30 cellular contexts compared by ENCODE assay signal in the genomic region with DNA sequence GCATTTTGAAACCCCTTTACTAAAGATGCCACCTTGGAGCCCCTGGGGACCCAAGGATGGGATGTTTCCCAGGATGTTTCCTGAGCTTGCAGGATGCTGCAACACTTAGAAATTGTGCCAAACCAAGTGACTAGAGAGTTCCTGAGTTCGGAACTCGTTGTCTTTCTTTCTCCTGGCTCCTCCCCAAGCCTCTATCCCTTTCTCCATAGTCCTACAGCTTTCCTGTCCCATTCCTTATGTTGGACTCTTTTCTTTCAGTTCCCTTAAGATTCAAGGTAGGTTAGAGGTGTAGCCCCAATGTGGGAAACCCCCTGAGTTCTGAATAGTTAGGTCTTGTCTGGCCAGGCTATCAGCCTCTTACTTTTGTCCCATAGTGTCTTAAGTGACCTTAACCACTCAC. TPM values are rescaled to one million over a fixed set of nuclear protein-coding genes. Genes with fewer than 3 reads are reported as not detected.
DNase-seq lines count a peak whose midpoint lies in the region; ATAC-seq and TF ChIP-seq lines count a peak whose summit lies in the region.
"Had no signal": no experiment of that assay in that cellular context is flagged by ENCODE, and none has a peak within 500 bp of the region (broad histone marks: within the 10 kb centered on the region; RNA-seq: fewer than 3 reads in every experiment).

No MANE protein-coding gene starts in this region.

- H3K4me3 Mint-ChIP-seq in T-helper 1 cell treated with Interleukin-12 subunit alpha and Interleukin-12 subunit beta and Interleukin-4 antibody, amounts not matched to agents 30 μg/mL and 1 μg/mL, for 36 hours = peak overlapping the region; percentile 76
- peak overlapping the region in 2 of 3 donors; percentile 21 to 68 for H3K4me3 Mint-ChIP-seq in T-cell
- peak overlapping the region; percentile 7 for H3K4me3 Mint-ChIP-seq in endothelial cell (ENCODE audit: unreplicated experiment)
- H3K4me3 Mint-ChIP-seq in neural progenitor cell = peak overlapping the region; percentile 87

- H2AK5ac ChIP-seq in mesenchymal stem cell (ENCODE audit: low read length, severe bottlenecking) = no peak overlapping the region

- no peak overlapping the region for H4K91ac ChIP-seq in mesenchymal stem cell (ENCODE audit: low read length)

- peaks cover 10% of the 10 kb centered on the region for H3K79me1 ChIP-seq in mesenchymal stem cell (replicated peaks; ENCODE audit: low read length, poor library complexity, severe bottlenecking)

- no peak overlapping the region for H3K4ac ChIP-seq in mesenchymal stem cell (ENCODE audit: low read depth in 1 of 2, low read length in 2 of 2)

- no peak for TF ChIP-seq CTCF in endothelial cell (IDR thresholded peaks at IDR 0.05; ENCODE audit: unreplicated experiment)
- no peak for TF ChIP-seq CTCF in neural progenitor cell (IDR thresholded peaks at IDR 0.05)

- ATAC-seq in T-cell (replicated peaks in 1 of 4) = no peak
- ATAC-seq: activated CD8-positive, alpha-beta memory T cell treated with anti-CD3 and anti-CD28 coated beads, Interleukin-2, amount 10 ng/mL, durations not matched to agents 7 days and 5 days; activated naive CD4-positive, alpha-beta T cell treated with anti-CD3 and anti-CD28 coated beads, Interleukin-2, amount 50 U/mL, for 72 hours; heart left ventricle had no signal

- H3K36me3 Mint-ChIP-seq in T-helper 1 cell treated with Interleukin-12 subunit alpha and Interleukin-12 subunit beta and Interleukin-4 antibody, amounts not matched to agents 30 μg/mL and 1 μg/mL, for 36 hours (ENCODE audit: low read depth) = peaks cover 8% of the 10 kb centered on the region
- H3K36me3 Mint-ChIP-seq in T-cell (no peaks in the 10 kb centered on the region), endothelial cell (ENCODE audit: low read depth, unreplicated experiment) (no peaks in the 10 kb centered on the region), neural progenitor cell (no peaks in the 10 kb centered on the region)

- H3K18ac ChIP-seq in mesenchymal stem cell (ENCODE audit: low read depth in 1 of 2, low read length in 2 of 2) = no peak overlapping the region

- H2AFZ ChIP-seq in neural progenitor cell (replicated peaks) (no peak overlapping the region), mesenchymal stem cell (ENCODE audit: low read depth, low read length) (no peak overlapping the region)

- H3K9ac ChIP-seq in neural progenitor cell (no peak overlapping the region), mesenchymal stem cell (ENCODE audit: low read length) (no peak overlapping the region)

- peaks cover 37% of the 10 kb centered on the region for H3F3A ChIP-seq in neural progenitor cell (ENCODE audit: low read depth)

- no peak overlapping the region for H2BK12ac ChIP-seq in mesenchymal stem cell (ENCODE audit: low read length in 2 of 2)

- CTCF ChIA-PET in T-cell (lab: Charles Lee) = no interaction called here

- H3K27ac Mint-ChIP-seq in T-helper 1 cell treated with Interleukin-12 subunit alpha and Interleukin-12 subunit beta and Interleukin-4 antibody, amounts not matched to agents 30 μg/mL and 1 μg/mL, for 36 hours = no peak overlapping the region
- no peak overlapping the region for H3K27ac Mint-ChIP-seq in T-cell
- H3K27ac Mint-ChIP-seq in endothelial cell (ENCODE audit: unreplicated experiment) = no peak overlapping the region
- no peak overlapping the region for H3K27ac Mint-ChIP-seq in neural progenitor cell
- H3K27ac Mint-ChIP-seq: activated CD8-positive, alpha-beta memory T cell treated with anti-CD3 and anti-CD28 coated beads, Interleukin-2, amount 10 ng/mL, durations not matched to agents 7 days and 5 days; activated naive CD4-positive, alpha-beta T cell treated with anti-CD3 and anti-CD28 coated beads, Interleukin-2, amount 50 U/mL, for 72 hours had no signal

- H3K9me3 ChIP-seq in neural progenitor cell (ENCODE audit: low read depth) = no peaks in the 10 kb centered on the region
- H3K9me3 ChIP-seq in mesenchymal stem cell (ENCODE audit: control insufficient read depth, low read length) = no peaks in the 10 kb centered on the region
- H3K9me3 ChIP-seq: heart left ventricle, tibial nerve had no signal

- H4K20me1 ChIP-seq in neural progenitor cell (ENCODE audit: low read depth) = peaks cover 46% of the 10 kb centered on the region

- peaks cover 24% of the 10 kb centered on the region for H3K27me3 ChIP-seq in neural progenitor cell
- H3K27me3 ChIP-seq in mesenchymal stem cell (ENCODE audit: control insufficient read depth in 1 of 2, insufficient read depth in 1 of 2, low read length in 2 of 2) = peaks cover 24 to 35% of the 10 kb centered on the region in 2 experiments

- POLR2A ChIA-PET in T-cell (lab: Charles Lee) = no interaction called here

- H2BK15ac ChIP-seq in mesenchymal stem cell (ENCODE audit: low read depth, poor library complexity, severe bottlenecking) = no peak overlapping the region

- H2BK120ac ChIP-seq in mesenchymal stem cell (ENCODE audit: low read depth, low read length) = no peak overlapping the region

- no peak overlapping the region for H3K27ac ChIP-seq in neural progenitor cell
- H3K27ac ChIP-seq in mesenchymal stem cell (ENCODE audit: low read length, poor library complexity, severe bottlenecking) = no peak overlapping the region
- H3K27ac ChIP-seq: coronary artery, heart left ventricle, RWPE1, SK-N-MC, skin epidermis, tibial nerve, WERI-Rb-1 had no signal

- no peak overlapping the region for H3K14ac ChIP-seq in mesenchymal stem cell (ENCODE audit: low read length in 2 of 2)

- no peak overlapping the region for H3K4me3 ChIP-seq in neural progenitor cell
- no peak overlapping the region for H3K4me3 ChIP-seq in mesenchymal stem cell (ENCODE audit: insufficient read depth in 1 of 2, low read depth in 1 of 2, low read length in 2 of 2)
- H3K4me3 ChIP-seq: coronary artery, heart left ventricle, lung, SK-N-MC, skin epidermis, tibial nerve had no signal

- peaks cover 34% of the 10 kb centered on the region for H3K4me1 ChIP-seq in neural progenitor cell
- H3K4me1 ChIP-seq in mesenchymal stem cell (ENCODE audit: control insufficient read depth, insufficient read depth, low read depth, low read length) = peaks cover 27% of the 10 kb centered on the region

- whole genome bisulfite sequencing in mesenchymal stem cell = no CpG with 5 or more reads among the region's 2 CpGs

- peaks cover 50% of the 10 kb centered on the region for H3K79me2 ChIP-seq in neural progenitor cell (ENCODE audit: low read depth)

- peaks cover 23% of the 10 kb centered on the region for H3K27me3 Mint-ChIP-seq in T-helper 1 cell treated with Interleukin-12 subunit alpha and Interleukin-12 subunit beta and Interleukin-4 antibody, amounts not matched to agents 30 μg/mL and 1 μg/mL, for 36 hours (ENCODE audit: low read depth)
- H3K27me3 Mint-ChIP-seq in T-cell (peaks cover 0 to 7% of the 10 kb centered on the region in 2 donors), endothelial cell (ENCODE audit: unreplicated experiment) (peaks cover 13% of the 10 kb centered on the region), neural progenitor cell (ENCODE audit: insufficient read depth, low read depth) (peaks cover 35% of the 10 kb centered on the region)

- DNase-seq in T-helper 1 cell (no peak), T-cell (no peak), endothelial cell (ENCODE audit: low spot score) (no peak), neural progenitor cell (ENCODE audit: low spot score) (no peak), mesenchymal stem cell (no peak), DMS79 (lab: John Stamatoyannopoulos, UW) (no peak), iPS-NIHi11 (ENCODE audit: low spot score) (no peak)
- DNase-seq: activated CD8-positive, alpha-beta memory T cell treated with anti-CD3 and anti-CD28 coated beads, Interleukin-2, amount 10 ng/mL, durations not matched to agents 7 days and 5 days; aorta; effector memory CD4-positive, alpha-beta T cell; GDM1; HCEC 1CT; heart left ventricle; KG1; MM.1S; NCI-H1417; NCI-H2081; NCI-H345; NCI-H82; nucleus accumbens; WERI-Rb-1 had no signal

- no peaks in the 10 kb centered on the region for H3K9me3 Mint-ChIP-seq in T-helper 1 cell treated with Interleukin-12 subunit alpha and Interleukin-12 subunit beta and Interleukin-4 antibody, amounts not matched to agents 30 μg/mL and 1 μg/mL, for 36 hours
- H3K9me3 Mint-ChIP-seq in T-cell (no peaks in the 10 kb centered on the region), endothelial cell (ENCODE audit: unreplicated experiment) (no peaks in the 10 kb centered on the region), neural progenitor cell (no peaks in the 10 kb centered on the region)
- H3K9me3 Mint-ChIP-seq: activated naive CD4-positive, alpha-beta T cell treated with anti-CD3 and anti-CD28 coated beads, Interleukin-2, amount 50 U/mL, for 72 hours had no signal

- no peak overlapping the region for H3K23ac ChIP-seq in mesenchymal stem cell (ENCODE audit: low read length in 2 of 2)

- no peak overlapping the region for H4K8ac ChIP-seq in mesenchymal stem cell (ENCODE audit: low read length)

- H3K4me1 Mint-ChIP-seq in T-helper 1 cell treated with Interleukin-12 subunit alpha and Interleukin-12 subunit beta and Interleukin-4 antibody, amounts not matched to agents 30 μg/mL and 1 μg/mL, for 36 hours (ENCODE audit: low read depth) = peaks cover 32% of the 10 kb centered on the region
- H3K4me1 Mint-ChIP-seq in T-cell (peaks cover 41 to 50% (median 46%) of the 10 kb centered on the region in 3 donors), endothelial cell (ENCODE audit: unreplicated experiment) (peaks cover 26% of the 10 kb centered on the region), neural progenitor cell (peaks cover 51% of the 10 kb centered on the region)

- H3K36me3 ChIP-seq in neural progenitor cell (no peaks in the 10 kb centered on the region), mesenchymal stem cell (ENCODE audit: control insufficient read depth in 1 of 2, insufficient read depth in 2 of 2, low read depth in 1 of 2, low read length in 2 of 2) (peaks cover 1 to 17% of the 10 kb centered on the region in 2 experiments)

- no peak overlapping the region for H2BK5ac ChIP-seq in mesenchymal stem cell (ENCODE audit: low read depth, low read length, poor library complexity, severe bottlenecking)

- H3K4me2 ChIP-seq in neural progenitor cell (no peak overlapping the region), mesenchymal stem cell (ENCODE audit: low read length, poor library complexity, severe bottlenecking) (no peak overlapping the region)

RNA-seq across cellular contexts. Expression of gene KIF5A, which starts 1.4 kb away (rescaled TPM):
- total RNA-seq in T-cell (1 to 10 TPM in 2 of 5 donors, under 1 TPM in 3; 0.83 to 1.8 (median 0.92) TPM), endothelial cell (ENCODE audit: unreplicated experiment) (0.46 TPM), neural progenitor cell (ENCODE audit: low replicate concordance) (7.9 and 8.6 TPM in 2 replicates)
- polyA plus RNA-seq in mesenchymal stem cell (2013, experiment 1 of 2) = 0.26 TPM
- 0.22 TPM for polyA plus RNA-seq in mesenchymal stem cell (2013, experiment 2 of 2)
- total RNA-seq: HT1080 had no signal

RNA-seq across cellular contexts. Expression of gene DCTN2, which starts 1.5 kb away (rescaled TPM):
- total RNA-seq in T-cell = 10 to 100 TPM; 60.1 to 81.9 (median 71.5) TPM
- 195 TPM for total RNA-seq in endothelial cell (ENCODE audit: unreplicated experiment)
- 147 and 192 TPM in 2 replicates for total RNA-seq in neural progenitor cell (ENCODE audit: low replicate concordance)
- 143 TPM for polyA plus RNA-seq in mesenchymal stem cell (2013, experiment 1 of 2)
- polyA plus RNA-seq in mesenchymal stem cell (2013, experiment 2 of 2) = 134 TPM

RNA-seq across cellular contexts. Expression of gene MBD6, which starts 25.9 kb away (rescaled TPM):
- total RNA-seq in T-cell (100 to 1,000 TPM; 109 to 122 (median 114) TPM), endothelial cell (ENCODE audit: unreplicated experiment) (99.0 TPM), neural progenitor cell (ENCODE audit: low replicate concordance) (3.6 and 5.4 TPM in 2 replicates)
- 44.2 TPM for polyA plus RNA-seq in mesenchymal stem cell (2013, experiment 1 of 2)
- polyA plus RNA-seq in mesenchymal stem cell (2013, experiment 2 of 2) = 40.9 TPM

RNA-seq across cellular contexts. Expression of gene DDIT3, which starts 28.2 kb away (rescaled TPM):
- total RNA-seq in T-cell = 10 to 100 TPM; 34.5 to 93.5 (median 40.7) TPM
- total RNA-seq in endothelial cell (ENCODE audit: unreplicated experiment) = 4.2 TPM
- 2.3 and 4.3 TPM in 2 replicates for total RNA-seq in neural progenitor cell (ENCODE audit: low replicate concordance)
- polyA plus RNA-seq in mesenchymal stem cell (2013, experiment 1 of 2) = 43.7 TPM
- polyA plus RNA-seq in mesenchymal stem cell (2013, experiment 2 of 2) = 45.0 TPM

RNA-seq across cellular contexts. Expression of gene PIP4K2C, which starts 42.5 kb away (rescaled TPM):
- 10 to 100 TPM; 21.7 to 30.9 (median 27.9) TPM for total RNA-seq in T-cell
- 18.5 TPM for total RNA-seq in endothelial cell (ENCODE audit: unreplicated experiment)
- 15.5 and 23.4 TPM in 2 replicates for total RNA-seq in neural progenitor cell (ENCODE audit: low replicate concordance)
- 15.5 TPM for polyA plus RNA-seq in mesenchymal stem cell (2013, experiment 1 of 2)
- polyA plus RNA-seq in mesenchymal stem cell (2013, experiment 2 of 2) = 15.4 TPM

Comparison
In these comparisons a context has a peak if more than half of its experiments do, and no peak if none do; other contexts are left out.
1. H3K4me3 Mint-ChIP-seq: peak in every context shown above with its lines; median percentile 87 in neural progenitor cell; 76 in T-helper 1 cell treated with Interleukin-12 subunit alpha and Interleukin-12 subunit beta and Interleukin-4 antibody, amounts not matched to agents 30 μg/mL and 1 μg/mL, for 36 hours; 44 in T-cell; 7 in endothelial cell.
2. RNA of gene MBD6, which starts 25.9 kb away (total RNA-seq): 109 to 122 TPM in T-cell and 99.0 TPM in endothelial cell (single experiment); 3.6 to 5.4 TPM in neural progenitor cell; every median in the first group is over 10 times any median in the second.